ENCODE assay signal across 24 cellular contexts in the genomic region with DNA sequence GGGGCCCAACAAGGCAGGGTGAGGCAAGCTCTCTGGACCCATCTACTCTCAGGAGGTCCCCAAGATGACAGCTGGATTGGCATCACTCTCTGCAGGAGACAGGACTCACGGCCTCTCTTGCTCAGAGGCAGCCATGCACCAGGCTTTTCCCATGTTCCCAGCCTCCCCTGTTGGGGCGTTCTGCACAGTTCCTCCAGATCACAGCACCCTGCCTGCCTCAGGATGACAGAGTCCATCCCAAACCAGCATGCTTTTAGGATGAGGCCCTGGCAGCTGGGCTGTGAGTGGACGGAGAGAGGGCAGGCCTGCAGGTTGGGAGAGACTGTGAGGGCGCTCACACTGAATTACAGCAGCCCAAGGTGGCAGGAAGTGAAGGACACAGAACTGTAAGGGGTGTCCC.
"Had no signal": no experiment of that assay in that cellular context is flagged by ENCODE, and none has a peak within 500 bp of the region (broad histone marks: within the 10 kb centered on the region; RNA-seq: fewer than 3 reads in every experiment).

No MANE protein-coding gene starts in this region.

- H3K9me3 Mint-ChIP-seq: activated B cell treated with CpG ODN at 0.5 μM for 24 hours; activated CD8-positive, alpha-beta T cell treated with anti-CD3 and anti-CD28 coated beads for 36 hours; activated T-helper 1 cell treated with anti-CD3 and anti-CD28 coated beads, Interleukin-12 subunit alpha, Interleukin-12 subunit beta, Interleukin-2, Interleukin-4 antibody, amounts not matched to agents 30 ng/mL and 10 ng/mL and 1 ng/mL, durations not matched to agents 14 hours and 24 hours and 36 hours; naive thymus-derived CD4-positive, alpha-beta T cell; T-cell; T-helper 2 cell treated with Interferon-gamma antibody and Interleukin-4, amounts not matched to agents 5 μg/mL and 100 μg/mL, for 36 hours had no signal

- H3K4me3 Mint-ChIP-seq: activated B cell treated with CpG ODN at 0.5 μM for 24 hours; activated CD8-positive, alpha-beta T cell treated with anti-CD3 and anti-CD28 coated beads for 36 hours; activated T-helper 1 cell treated with anti-CD3 and anti-CD28 coated beads, Interleukin-12 subunit alpha, Interleukin-12 subunit beta, Interleukin-2, Interleukin-4 antibody, amounts not matched to agents 30 ng/mL and 10 ng/mL and 1 ng/mL, durations not matched to agents 14 hours and 24 hours and 36 hours; immature natural killer cell; naive thymus-derived CD4-positive, alpha-beta T cell; T-cell; T-helper 2 cell treated with Interferon-gamma antibody and Interleukin-4, amounts not matched to agents 5 μg/mL and 100 μg/mL, for 36 hours had no signal

- H3K27me3 Mint-ChIP-seq: activated CD8-positive, alpha-beta T cell treated with anti-CD3 and anti-CD28 coated beads for 36 hours had no signal

- H3K4me3 ChIP-seq: ovary, psoas muscle, right atrium auricular region, tibial nerve had no signal

- FAIRE-seq: astrocyte had no signal

- H3K27ac ChIP-seq: brain microvascular endothelial cell, ovary, psoas muscle, right atrium auricular region, tibial nerve had no signal

- ATAC-seq: activated CD8-positive, alpha-beta T cell treated with anti-CD3 and anti-CD28 coated beads for 36 hours; esophagus mucosa; naive thymus-derived CD4-positive, alpha-beta T cell; psoas muscle; T-cell had no signal

- H3K27ac Mint-ChIP-seq: activated B cell treated with CpG ODN at 0.5 μM for 24 hours; activated CD8-positive, alpha-beta T cell treated with anti-CD3 and anti-CD28 coated beads for 36 hours; activated T-helper 1 cell treated with anti-CD3 and anti-CD28 coated beads, Interleukin-12 subunit alpha, Interleukin-12 subunit beta, Interleukin-2, Interleukin-4 antibody, amounts not matched to agents 30 ng/mL and 10 ng/mL and 1 ng/mL, durations not matched to agents 14 hours and 24 hours and 36 hours; immature natural killer cell; T-cell; T-helper 2 cell treated with Interferon-gamma antibody and Interleukin-4, amounts not matched to agents 5 μg/mL and 100 μg/mL, for 36 hours had no signal

- H3K4me1 Mint-ChIP-seq: activated B cell treated with CpG ODN at 0.5 μM for 24 hours, immature natural killer cell, T-cell had no signal

- H3K27me3 ChIP-seq: brain microvascular endothelial cell, ovary, right atrium auricular region, tibial nerve had no signal

- H3K9me3 ChIP-seq: ovary, psoas muscle, right atrium auricular region, tibial nerve had no signal

- DNase-seq: activated B cell treated with CpG ODN at 0.5 μM for 24 hours; activated CD4-positive, alpha-beta T cell treated with anti-CD3 and anti-CD28 coated beads, Interleukin-2, amount 50 U/mL, for 1 hour; activated CD8-positive, alpha-beta T cell treated with anti-CD3 and anti-CD28 coated beads for 36 hours; activated gamma-delta T cell treated with Interleukin-2 at 50 U/mL for 16 hours; activated naive CD4-positive, alpha-beta T cell treated with anti-CD3 and anti-CD28 coated beads, Interleukin-2, amount 50 U/mL, for 16 hours; activated T-cell treated with anti-CD3 and anti-CD28 coated beads for 4 hours; amniotic stem cell; brain microvascular endothelial cell; cortex of kidney; foreskin fibroblast; hippocampal formation; immature natural killer cell; midbrain; naive thymus-derived CD4-positive, alpha-beta T cell; ovary; psoas muscle; stimulated activated naive CD4-positive, alpha-beta T cell treated with Interleukin-2 at 50 U/mL for 16 hours; T-cell had no signal

- H3K36me3 Mint-ChIP-seq: immature natural killer cell; naive thymus-derived CD4-positive, alpha-beta T cell; T-cell had no signal

- H3K36me3 ChIP-seq: brain microvascular endothelial cell, ovary, right atrium auricular region, tibial nerve had no signal

- H3K4me1 ChIP-seq: psoas muscle, right atrium auricular region, tibial nerve had no signal
